Comparison of ENCODE assay signal across 33 cellular contexts in genomic region chr6:10093282-10093681, GRCh38.
"Had no signal": no experiment of that assay in that cellular context is flagged by ENCODE, and none has a peak within 500 bp of the region (broad histone marks: within the 10 kb centered on the region; RNA-seq: fewer than 3 reads in every experiment).

No MANE protein-coding gene starts in this region.

- H3K4me1 ChIP-seq: adrenal gland, breast epithelium had no signal

- H3K9me3 ChIP-seq: adrenal gland had no signal

- H3K36me3 ChIP-seq: adrenal gland, brain microvascular endothelial cell, breast epithelium had no signal

- ATAC-seq: activated CD8-positive, alpha-beta T cell treated with anti-CD3 and anti-CD28 coated beads for 36 hours; activated naive CD4-positive, alpha-beta T cell treated with anti-CD3 and anti-CD28 coated beads, Interleukin-2, amount 50 U/mL, for 72 hours; activated T-cell treated with anti-CD3 and anti-CD28 coated beads, Interleukin-2, amount 50 U/mL, for 4 hours; activated T-cell treated with anti-CD3 and anti-CD28 coated beads, Interleukin-2, amount 50 U/mL, for 72 hours; activated T-helper 17 cell treated with anti-CD3 and anti-CD28 coated beads, Interleukin-2, amount 50 U/mL, for 72 hours; body of pancreas had no signal

- DNase-seq: activated B cell treated with CpG ODN at 0.5 μM for 24 hours; activated CD4-positive, alpha-beta memory T cell treated with anti-CD3 and anti-CD28 coated beads for 36 hours; activated CD4-positive, alpha-beta T cell treated with anti-CD3 and anti-CD28 coated beads for 4 hours; activated CD4-positive, alpha-beta T cell treated with anti-CD3 and anti-CD28 coated beads, Interleukin-2, amount 10 ng/mL, durations not matched to agents 24 days and 14 days; activated CD4-positive, alpha-beta T cell treated with anti-CD3 and anti-CD28 coated beads, Interleukin-2, amount 50 U/mL, for 1 hour; activated CD4-positive, alpha-beta T cell treated with anti-CD3 and anti-CD28 coated beads, Interleukin-2, amount 50 U/mL, for 4 hours; activated CD4-positive, CD25-positive, alpha-beta regulatory T cell treated with anti-CD3 and anti-CD28 coated beads, Interleukin-2, amount 50 U/mL, for 72 hours; activated CD8-positive, alpha-beta memory T cell treated with anti-CD3 and anti-CD28 coated beads, Interleukin-2, amount 50 U/mL, for 4 hours; activated CD8-positive, alpha-beta T cell treated with anti-CD3 and anti-CD28 coated beads for 36 hours; activated effector memory CD4-positive, alpha-beta T cell treated with anti-CD3 and anti-CD28 coated beads, Interleukin-2, amount 50 U/mL, for 16 hours; activated gamma-delta T cell treated with Interleukin-2 at 50 U/mL for 16 hours; activated naive CD4-positive, alpha-beta T cell; activated naive CD4-positive, alpha-beta T cell treated with anti-CD3 and anti-CD28 coated beads for 36 hours; activated naive CD4-positive, alpha-beta T cell treated with anti-CD3 and anti-CD28 coated beads, Interleukin-2, amount 50 U/mL, for 16 hours; activated naive CD8-positive, alpha-beta T cell treated with anti-CD3 and anti-CD28 coated beads for 36 hours; activated T-cell treated with anti-CD3 and anti-CD28 coated beads for 4 hours; activated T-cell treated with anti-CD3 and anti-CD28 coated beads, Interleukin-2, amount 50 U/mL, for 1 hour; activated T-cell treated with anti-CD3 and anti-CD28 coated beads, Interleukin-2, amount 50 U/mL, for 4 hours; activated T-cell treated with anti-CD3 and anti-CD28 coated beads, Interleukin-2, amount 50 U/mL, for 72 hours; adrenal gland; amniotic stem cell; aorta; body of pancreas; brain microvascular endothelial cell; central memory CD4-positive, alpha-beta T cell; T-helper 2 cell; T-helper 9 cell had no signal

- H3K27me3 ChIP-seq: adrenal gland, body of pancreas, brain microvascular endothelial cell, breast epithelium had no signal

- FAIRE-seq: astrocyte, TTC549 had no signal

- H3K4me3 ChIP-seq: adrenal gland, body of pancreas, breast epithelium had no signal

- H3K27ac ChIP-seq: adrenal gland, body of pancreas, brain microvascular endothelial cell, breast epithelium, VCaP had no signal
